In genomic region chr9:131211920-131212319, GRCh38 we compare ENCODE assay signal across 5 cellular contexts.
DNase-seq lines count a peak whose midpoint lies in the region; ATAC-seq and TF ChIP-seq lines count a peak whose summit lies in the region.
"Not testable (repeated sequence)": the region's sequence is repeated elsewhere in the genome, so short reads cannot be mapped to it uniquely, and the experiment has no call there.

No MANE protein-coding gene starts in this region.

- DNase-seq in ELF-1 (ENCODE audit: low read depth, low spot score): peak; percentile 16
- DNase-seq in OCI-LY7 (ENCODE audit: low spot score): peak; percentile 18
- not testable (repeated sequence) for DNase-seq in activated CD4-positive, alpha-beta T cell treated with anti-CD3 and anti-CD28 coated beads for 36 hours
- DNase-seq in erythroblast (lab: John Stamatoyannopoulos, UW): peak; percentile 31 to 35

- H3K9me3 ChIP-seq in HEK293 (ENCODE audit: control insufficient read depth, insufficient read depth, low read depth, low read length); OCI-LY7 (ENCODE audit: low read length): not testable (repeated sequence)

- H3K27ac ChIP-seq in HEK293 (ENCODE audit: extremely low read depth, low read depth, low read length); OCI-LY7 (ENCODE audit: low read depth, low read length, poor library complexity, severe bottlenecking): not testable (repeated sequence)

- peaks cover 57% of the 10 kb centered on the region for H3K36me3 Mint-ChIP-seq in activated CD4-positive, alpha-beta T cell treated with anti-CD3 and anti-CD28 coated beads for 36 hours (ENCODE audit: low read depth)

- H3K27ac Mint-ChIP-seq in activated CD4-positive, alpha-beta T cell treated with anti-CD3 and anti-CD28 coated beads for 36 hours: peak overlapping the region; percentile 29

- not testable (repeated sequence) for ATAC-seq in activated CD4-positive, alpha-beta T cell treated with anti-CD3 and anti-CD28 coated beads for 36 hours

- H4K20me1 ChIP-seq in OCI-LY7 (ENCODE audit: insufficient read depth, low read length): not testable (repeated sequence)

- intact Hi-C loops in OCI-LY7 (cut with micrococcal nuclease; ENCODE audit: unreplicated experiment); activated CD4-positive, alpha-beta T cell treated with anti-CD3 and anti-CD28 coated beads for 36 hours (cut with DNase I, micrococcal nuclease): not testable (repeated sequence)

- H3K9me2 ChIP-seq in OCI-LY7 (ENCODE audit: insufficient read depth, low read length): not testable (repeated sequence)

- H3K4me1 Mint-ChIP-seq in activated CD4-positive, alpha-beta T cell treated with anti-CD3 and anti-CD28 coated beads for 36 hours: not testable (repeated sequence)

- H3K4me2 ChIP-seq in OCI-LY7 (ENCODE audit: low read length): not testable (repeated sequence)

- CTCF ChIA-PET in HEK293 (lab: Yijun Ruan, JAX): interaction anchor here (0.6 kb wide), 2 partner anchors 112 to 129 kb away, joined by 3 read pairs; no protein-coding TSS in a partner anchor
- CTCF ChIA-PET in OCI-LY7 (lab: Charles Lee; ENCODE audit: unreplicated experiment); activated CD4-positive, alpha-beta T cell treated with anti-CD3 and anti-CD28 coated beads for 36 hours (lab: Charles Lee): not testable (repeated sequence)

- H3K9me3 Mint-ChIP-seq in activated CD4-positive, alpha-beta T cell treated with anti-CD3 and anti-CD28 coated beads for 36 hours (ENCODE audit: low read depth): peaks cover 23% of the 10 kb centered on the region

- not testable (repeated sequence) for H3K4me3 Mint-ChIP-seq in activated CD4-positive, alpha-beta T cell treated with anti-CD3 and anti-CD28 coated beads for 36 hours

- not testable (repeated sequence) for BruUV-seq in OCI-LY7 (replicated peaks; lab: Mats Ljungman, UMichigan)

- H2AFZ ChIP-seq in OCI-LY7 (ENCODE audit: low read length): not testable (repeated sequence)

- H3K79me2 ChIP-seq in OCI-LY7 (ENCODE audit: insufficient read depth, low read depth, low read length): not testable (repeated sequence)

- H3K36me3 ChIP-seq in HEK293 (ENCODE audit: control insufficient read depth in 2 of 2, insufficient read depth in 1 of 2, low read length in 2 of 2): peaks cover 0 to 36% of the 10 kb centered on the region in 2 experiments; a peak in 1 of 3 replicates
- H3K36me3 ChIP-seq in OCI-LY7 (ENCODE audit: insufficient read depth, low read length): peaks cover 58% of the 10 kb centered on the region

- TF ChIP-seq CTCF in HEK293 (tag by site-specific recombination; IDR thresholded peaks at IDR 0.05); OCI-LY7 (conservative IDR thresholded peaks at IDR 0.05; ENCODE audit: low read length): not testable (repeated sequence)

- POLR2A ChIA-PET in HEK293 (lab: Yijun Ruan, JAX); OCI-LY7 (lab: Charles Lee); activated CD4-positive, alpha-beta T cell treated with anti-CD3 and anti-CD28 coated beads for 36 hours (lab: Charles Lee): not testable (repeated sequence)

- H3K4me3 ChIP-seq in HEK293 (ENCODE audit: low read depth, low read length); OCI-LY7 (ENCODE audit: low read depth, low read length, poor library complexity, severe bottlenecking): not testable (repeated sequence)

- not testable (repeated sequence) for H3K27me3 Mint-ChIP-seq in activated CD4-positive, alpha-beta T cell treated with anti-CD3 and anti-CD28 coated beads for 36 hours

- H3K4me1 ChIP-seq in HEK293 (ENCODE audit: control insufficient read depth, insufficient read depth, low read length); OCI-LY7 (ENCODE audit: insufficient read depth, low read length, poor library complexity, severe bottlenecking): not testable (repeated sequence)

- not testable (repeated sequence) for TF ChIP-seq POLR2A in erythroblast (IDR thresholded peaks at IDR 0.05; ENCODE audit: low read length)

TF ChIP-seq in HEK293, 187 proteins besides CTCF, POLR2A, EP300 and RAD21:
- TF ChIP-seq ZNF529 (tag by site-specific recombination; IDR thresholded peaks at IDR 0.05; ENCODE audit: insufficient replicate concordance) (peak; percentile 15), SETDB1 (IDR thresholded peaks at IDR 0.05; ENCODE audit: insufficient read length, low read length) (peak; percentile 64), ZNF626 (tag by site-specific recombination; IDR thresholded peaks at IDR 0.05) (0 out of 2 replicates have a peak, but pooled peaks have one; percentile 63)
